17 cellular contexts compared by ENCODE assay signal in genomic region chr12:105271364-105271763, GRCh38. TPM values are rescaled to one million over a fixed set of nuclear protein-coding genes. Genes with fewer than 3 reads are reported as not detected.
A peak's percentile ranks its signal among the peaks of the same experiment; 100 is the strongest.
DNase-seq lines count a peak whose midpoint lies in the region; ATAC-seq and TF ChIP-seq lines count a peak whose summit lies in the region.
"Had no signal": no experiment of that assay in that cellular context is flagged by ENCODE, and none has a peak within 500 bp of the region (broad histone marks: within the 10 kb centered on the region; RNA-seq: fewer than 3 reads in every experiment).

No MANE protein-coding gene starts in this region.

- H3K4me2 ChIP-seq in KMS-11: peak overlapping the region; percentile 51; the same call in 1 of the 2 replicates
- H3K4me2 ChIP-seq: GM23338 had no signal

- H3K27me3 ChIP-seq in KMS-11 (ENCODE audit: insufficient read depth, low read depth): no peaks in the 10 kb centered on the region
- H3K27me3 ChIP-seq in esophagus muscularis mucosa: no peaks in the 10 kb centered on the region
- H3K27me3 ChIP-seq in tibial artery: no peaks in the 10 kb centered on the region

- no peak for TF ChIP-seq CTCF in KMS-11 (conservative IDR thresholded peaks at IDR 0.05; ENCODE audit: low read depth, low read length)
- no peak for TF ChIP-seq CTCF in esophagus muscularis mucosa (IDR thresholded peaks at IDR 0.05)
- TF ChIP-seq CTCF in tibial artery (IDR thresholded peaks at IDR 0.05): no peak

- TF ChIP-seq EP300 in esophagus muscularis mucosa (IDR thresholded peaks at IDR 0.05): no peak

- peaks cover 26% of the 10 kb centered on the region for H3K4me1 ChIP-seq in KMS-11 (ENCODE audit: low read depth, poor library complexity, severe bottlenecking)
- H3K4me1 ChIP-seq in esophagus muscularis mucosa: no peaks in the 10 kb centered on the region
- H3K4me1 ChIP-seq in tibial artery: no peaks in the 10 kb centered on the region

- no peaks in the 10 kb centered on the region for H4K20me1 ChIP-seq in KMS-11 (ENCODE audit: insufficient read depth)

- H3K9ac ChIP-seq in KMS-11: no peak overlapping the region

- ATAC-seq in SK-N-SH treated with all-trans-retinoic acid at 6 μM for 48 hours: peak; percentile 50
- ATAC-seq: GM23338, HCT116 had no signal

- DNase-seq in esophagus muscularis mucosa (ENCODE audit: extremely low spot score) (peak; percentile 3), tibial artery (no peak), hippocampal formation (lab: John Stamatoyannopoulos, UW) (no peak), NCI-H510A (lab: John Stamatoyannopoulos, UW) (no peak)
- no peak for DNase-seq in stimulated activated CD4-positive, alpha-beta T cell treated with anti-CD3 and anti-CD28 coated beads, Interleukin-4, amount 100 ng/mL, for 24 hours
- DNase-seq: C1 segment of cervical spinal cord; Calu3; CD4-positive, alpha-beta memory T cell; COR-L47; DMS53; DMS79 treated with DMSO at 0.1 percent for 48 hours; GF-D8; H9 had no signal

- intact Hi-C loops in esophagus muscularis mucosa (cut with DNase I) (no loop called here), tibial artery (cut with DNase I; ENCODE audit: low total_unique reads) (no loop called here)

- TF ChIP-seq POLR2A in esophagus muscularis mucosa (IDR thresholded peaks at IDR 0.05; ENCODE audit: low read depth): no peak

- WGBS in esophagus muscularis mucosa: 83% methylated on average over 1 of the region's 1 CpG

- H3K4me3 ChIP-seq in KMS-11 (IDR thresholded peaks at IDR 0.05; ENCODE audit: insufficient read depth, low read depth, low read length): no peak overlapping the region
- no peak overlapping the region for H3K4me3 ChIP-seq in esophagus muscularis mucosa
- no peak overlapping the region for H3K4me3 ChIP-seq in tibial artery
- H3K4me3 ChIP-seq: GM23338 had no signal

- H3K9me3 ChIP-seq in esophagus muscularis mucosa (no peaks in the 10 kb centered on the region), tibial artery (no peaks in the 10 kb centered on the region)

- H3K36me3 ChIP-seq in KMS-11 (ENCODE audit: insufficient read depth) (no peaks in the 10 kb centered on the region), esophagus muscularis mucosa (no peaks in the 10 kb centered on the region), tibial artery (no peaks in the 10 kb centered on the region)

- H2AFZ ChIP-seq in KMS-11 (ENCODE audit: low read depth): no peak overlapping the region

- H3K27ac ChIP-seq in KMS-11 (no peak overlapping the region; the same call in 1 of the 2 replicates), esophagus muscularis mucosa (replicated peaks in 1 of 4) (no peak overlapping the region), tibial artery (no peak overlapping the region)

- H3K79me2 ChIP-seq in KMS-11 (ENCODE audit: insufficient read depth, low read depth): no peaks in the 10 kb centered on the region

TF ChIP-seq in SK-N-SH treated with all-trans-retinoic acid at 6 μM for 48 hours, 23 proteins besides CTCF, POLR2A, EP300 and RAD21:
- TF ChIP-seq PATZ1 (CRISPR knock-in tag; IDR thresholded peaks at IDR 0.05; ENCODE audit: borderline replicate concordance): no peak
- peak; percentile 71 for TF ChIP-seq ISL1 (CRISPR knock-in tag; IDR thresholded peaks at IDR 0.05)
- TF ChIP-seq ZFP3 (CRISPR knock-in tag; IDR thresholded peaks at IDR 0.05): no peak

RNA-seq across cellular contexts. Expression of gene APPL2, which starts 35.4 kb away (rescaled TPM):
- total RNA-seq in esophagus muscularis mucosa: 10 to 100 TPM; 16.6 to 30.0 (median 23.3) TPM

RNA-seq across cellular contexts. Expression of gene C12orf75, which starts 59.1 kb away (rescaled TPM):
- 1 to 10 TPM in 3 of 4 donors, under 1 TPM in 1; 0.83 to 3.1 (median 2.8) TPM for total RNA-seq in esophagus muscularis mucosa
